ENCODE assay signal across 1 cellular context in the genomic region with DNA sequence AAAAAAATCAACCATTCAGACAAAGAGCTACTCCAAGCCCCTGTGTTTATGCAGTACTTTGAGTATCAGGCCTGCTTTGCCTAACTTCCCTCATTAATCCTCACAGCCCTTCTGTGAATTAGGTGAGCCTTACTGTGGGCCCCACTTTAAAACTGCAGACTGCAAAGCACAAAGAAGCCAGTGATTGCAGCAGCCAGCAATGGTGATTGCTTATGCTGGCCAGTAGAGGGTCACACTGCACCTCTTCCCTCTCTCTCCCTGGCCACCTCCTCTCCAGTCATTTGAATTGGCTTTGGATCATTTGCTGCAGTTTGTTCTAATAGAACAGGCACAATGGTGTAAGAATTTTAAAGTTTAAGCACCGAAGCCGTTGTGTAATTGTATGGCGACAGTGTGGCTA.
TF ChIP-seq lines count a peak whose summit lies in the region.

No MANE protein-coding gene starts in this region.

TF ChIP-seq in liver, 16 proteins besides CTCF, POLR2A, EP300 and RAD21 (continued from another document):
- TF ChIP-seq ZBTB33 (IDR thresholded peaks at IDR 0.05) (no peak), NR2F2 (IDR thresholded peaks at IDR 0.05) (no peak), JUND (IDR thresholded peaks at IDR 0.05) (no peak), FOXA2 (IDR thresholded peaks at IDR 0.05) (no peak), ATF3 (IDR thresholded peaks at IDR 0.05) (no peak), YY1 (IDR thresholded peaks at IDR 0.05) (no peak), GABPA (IDR thresholded peaks at IDR 0.05 in 1 of 2, conservative IDR thresholded peaks at IDR 0.05 in 1 of 2) (no peak), EGR1 (IDR thresholded peaks at IDR 0.05; ENCODE audit: low read depth in 2 of 2) (no peak)
